Comparison of ENCODE assay signal across 22 cellular contexts in the genomic region with DNA sequence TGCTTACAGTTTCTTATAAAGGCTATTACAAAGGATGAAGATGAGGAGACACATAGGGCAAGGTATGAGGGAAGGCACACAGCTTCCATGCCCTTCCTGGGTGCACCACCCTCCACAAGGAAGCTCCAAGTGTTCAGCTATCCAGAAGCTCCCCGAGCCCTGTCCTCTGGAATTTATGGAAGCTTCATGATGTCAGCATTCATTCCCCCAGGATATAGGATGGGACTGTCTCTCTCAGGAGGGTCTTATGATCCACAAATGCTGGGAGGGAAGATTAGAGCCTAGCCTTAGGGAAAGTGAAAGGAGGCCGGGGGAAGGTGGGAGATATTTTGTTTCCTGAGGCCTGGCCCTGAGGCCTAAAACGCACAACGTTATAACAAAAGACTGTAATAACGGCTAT.
DNase-seq lines count a peak whose midpoint lies in the region; ATAC-seq, FAIRE-seq and TF ChIP-seq lines count a peak whose summit lies in the region.
"Had no signal": no experiment of that assay in that cellular context is flagged by ENCODE, and none has a peak within 500 bp of the region (broad histone marks: within the 10 kb centered on the region; RNA-seq: fewer than 3 reads in every experiment).

No MANE protein-coding gene starts in this region.

- H2BK120ac ChIP-seq in mesendoderm (ENCODE audit: low read depth, low read length) = no peak overlapping the region

- H3K23ac ChIP-seq in mesendoderm (ENCODE audit: low read length) = no peak overlapping the region

- no peak overlapping the region for H3K4me3 Mint-ChIP-seq in WTC11
- H3K4me3 Mint-ChIP-seq: CD4-positive, CD25-positive, alpha-beta regulatory T cell; CD8-positive, alpha-beta memory T cell; GM23338 had no signal

- peaks cover 33% of the 10 kb centered on the region for H3K36me3 ChIP-seq in HUES6 (ENCODE audit: control insufficient read depth, insufficient read depth, low read length)
- no peaks in the 10 kb centered on the region for H3K36me3 ChIP-seq in mesendoderm (ENCODE audit: control insufficient read depth, insufficient read depth, low read length)

- H3K27ac ChIP-seq in HUES6 (ENCODE audit: low read depth, low read length) = 0 out of 2 replicates have a peak overlapping the region, but pooled peaks have one; percentile 47
- no peak overlapping the region for H3K27ac ChIP-seq in mesendoderm (ENCODE audit: low read depth, low read length)
- H3K27ac ChIP-seq: HL-60 had no signal

- no peaks in the 10 kb centered on the region for H3K9me3 Mint-ChIP-seq in WTC11
- H3K9me3 Mint-ChIP-seq: CD4-positive, CD25-positive, alpha-beta regulatory T cell; CD8-positive, alpha-beta memory T cell; GM23338 had no signal

- H3K36me3 Mint-ChIP-seq in WTC11 = peaks cover 7% of the 10 kb centered on the region; the same call in 1 of the 2 replicates
- H3K36me3 Mint-ChIP-seq: CD4-positive, CD25-positive, alpha-beta regulatory T cell had no signal

- H3K4me3 ChIP-seq in HUES6 (ENCODE audit: low read depth, low read length) = no peak overlapping the region
- no peak overlapping the region for H3K4me3 ChIP-seq in mesendoderm (ENCODE audit: low read length)
- H3K4me3 ChIP-seq: GM23338, K562 had no signal

- FAIRE-seq in D721Med (lab: Jason Lieb, UNC) = no peak
- FAIRE-seq: A204.1, GM12892, GM18507, H54, K562 had no signal

- TF ChIP-seq CTCF in WTC11 (IDR thresholded peaks at IDR 0.05) = no peak
- TF ChIP-seq CTCF in D721Med (IDR thresholded peaks at IDR 0.05; ENCODE audit: insufficient read depth, missing control alignments) = no peak

- H3K27ac Mint-ChIP-seq in WTC11 = peak overlapping the region; percentile 73; the same call in 1 of the 2 replicates
- H3K27ac Mint-ChIP-seq: CD4-positive, CD25-positive, alpha-beta regulatory T cell; CD8-positive, alpha-beta memory T cell; GM23338 had no signal

- H3K4me1 Mint-ChIP-seq in WTC11 = peaks cover 9% of the 10 kb centered on the region
- H3K4me1 Mint-ChIP-seq: CD4-positive, CD25-positive, alpha-beta regulatory T cell; CD8-positive, alpha-beta memory T cell had no signal

- H4K5ac ChIP-seq in mesendoderm (ENCODE audit: low read length) = no peak overlapping the region

- H3K27me3 ChIP-seq in HUES6 (ENCODE audit: control insufficient read depth, insufficient read depth, low read length) (no peaks in the 10 kb centered on the region), mesendoderm (ENCODE audit: insufficient read depth, low read length, poor library complexity) (no peaks in the 10 kb centered on the region)
- H3K27me3 ChIP-seq: BE2C had no signal

- no CpG with 5 or more reads among the region's 5 CpGs for WGBS in mesendoderm (ENCODE audit: extremely low coverage, insufficient coverage, low lambda C conversion rate)

- no peak overlapping the region for H4K8ac ChIP-seq in mesendoderm (ENCODE audit: low read depth, low read length)

- POLR2A ChIA-PET in WTC11 (lab: Charles Lee) = no interaction called here

- H3K27me3 Mint-ChIP-seq in WTC11 (ENCODE audit: low read depth) = no peaks in the 10 kb centered on the region
- H3K27me3 Mint-ChIP-seq: CD4-positive, CD25-positive, alpha-beta regulatory T cell; CD8-positive, alpha-beta memory T cell had no signal

- no peak overlapping the region for H3K4ac ChIP-seq in mesendoderm (ENCODE audit: low read depth, low read length)

- CTCF ChIA-PET in WTC11 (lab: Charles Lee) = no interaction called here

- ATAC-seq in WTC11 = no peak
- ATAC-seq in GM18867 (IDR thresholded peaks at IDR 0.05; ENCODE audit: unreplicated experiment) = no peak
- ATAC-seq: GM23338, K562 had no signal

- DNase-seq in WTC11 (ENCODE audit: low spot score) (no peak), mesendoderm (peak; percentile 66), D721Med (ENCODE audit: insufficient read length, low spot score) (no peak), T-helper 9 cell (no peak)
- DNase-seq: ACHN; BE2C; C1 segment of cervical spinal cord; CD4-positive, CD25-positive, alpha-beta regulatory T cell; CD8-positive, alpha-beta memory T cell; COR-L47; GDM1; HCEC 1CT; IMR-90 had no signal

- H2BK15ac ChIP-seq in mesendoderm (replicated peaks; ENCODE audit: low read depth) = no peak overlapping the region

- H3K4me1 ChIP-seq in HUES6 (ENCODE audit: control insufficient read depth, insufficient read depth, low read length) (peaks cover 10% of the 10 kb centered on the region), mesendoderm (ENCODE audit: control insufficient read depth, low read depth, low read length) (no peaks in the 10 kb centered on the region)
- H3K4me1 ChIP-seq: BE2C had no signal

- H3K9ac ChIP-seq in HUES6 (ENCODE audit: low read length) (no peak overlapping the region), mesendoderm (ENCODE audit: low read length) (no peak overlapping the region)

- H3K4me2 ChIP-seq in mesendoderm (ENCODE audit: low read length) = no peak overlapping the region
- H3K4me2 ChIP-seq: GM23338 had no signal

- H2AK5ac ChIP-seq in mesendoderm (ENCODE audit: low read length) = no peak overlapping the region

- H3K18ac ChIP-seq in mesendoderm (ENCODE audit: low read length) = no peak overlapping the region

- H3K9me3 ChIP-seq in HUES6 (ENCODE audit: control insufficient read depth, insufficient read depth, low read depth, low read length) = no peaks in the 10 kb centered on the region
- H3K9me3 ChIP-seq: BE2C had no signal

- H2BK5ac ChIP-seq in mesendoderm (ENCODE audit: low read length) = no peak overlapping the region

- no peaks in the 10 kb centered on the region for H3K79me1 ChIP-seq in mesendoderm (ENCODE audit: low read length)

- H3K56ac ChIP-seq in mesendoderm (ENCODE audit: low read length) = no peak overlapping the region

- H3K79me2 ChIP-seq in mesendoderm (ENCODE audit: control insufficient read depth, insufficient read depth, low read length) = no peaks in the 10 kb centered on the region

TF ChIP-seq in WTC11, 78 proteins besides CTCF, POLR2A, EP300 and RAD21:
- TF ChIP-seq TEAD1 (CRISPR knock-in tag; IDR thresholded peaks at IDR 0.05) = no peak
- TF ChIP-seq, protein P1, sequence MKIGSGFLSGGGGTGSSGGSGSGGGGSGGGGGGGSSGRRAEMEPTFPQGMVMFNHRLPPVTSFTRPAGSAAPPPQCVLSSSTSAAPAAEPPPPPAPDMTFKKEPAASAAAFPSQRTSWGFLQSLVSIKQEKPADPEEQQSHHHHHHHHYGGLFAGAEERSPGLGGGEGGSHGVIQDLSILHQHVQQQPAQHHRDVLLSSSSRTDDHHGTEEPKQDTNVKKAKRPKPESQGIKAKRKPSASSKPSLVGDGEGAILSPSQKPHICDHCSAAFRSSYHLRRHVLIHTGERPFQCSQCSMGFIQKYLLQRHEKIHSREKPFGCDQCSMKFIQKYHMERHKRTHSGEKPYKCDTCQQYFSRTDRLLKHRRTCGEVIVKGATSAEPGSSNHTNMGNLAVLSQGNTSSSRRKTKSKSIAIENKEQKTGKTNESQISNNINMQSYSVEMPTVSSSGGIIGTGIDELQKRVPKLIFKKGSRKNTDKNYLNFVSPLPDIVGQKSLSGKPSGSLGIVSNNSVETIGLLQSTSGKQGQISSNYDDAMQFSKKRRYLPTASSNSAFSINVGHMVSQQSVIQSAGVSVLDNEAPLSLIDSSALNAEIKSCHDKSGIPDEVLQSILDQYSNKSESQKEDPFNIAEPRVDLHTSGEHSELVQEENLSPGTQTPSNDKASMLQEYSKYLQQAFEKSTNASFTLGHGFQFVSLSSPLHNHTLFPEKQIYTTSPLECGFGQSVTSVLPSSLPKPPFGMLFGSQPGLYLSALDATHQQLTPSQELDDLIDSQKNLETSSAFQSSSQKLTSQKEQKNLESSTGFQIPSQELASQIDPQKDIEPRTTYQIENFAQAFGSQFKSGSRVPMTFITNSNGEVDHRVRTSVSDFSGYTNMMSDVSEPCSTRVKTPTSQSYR (CRISPR knock-in tag; IDR thresholded peaks at IDR 0.05) = no peak
- TF ChIP-seq NR2C2 (CRISPR knock-in tag; IDR thresholded peaks at IDR 0.05) = no peak
- TF ChIP-seq, protein P2, sequence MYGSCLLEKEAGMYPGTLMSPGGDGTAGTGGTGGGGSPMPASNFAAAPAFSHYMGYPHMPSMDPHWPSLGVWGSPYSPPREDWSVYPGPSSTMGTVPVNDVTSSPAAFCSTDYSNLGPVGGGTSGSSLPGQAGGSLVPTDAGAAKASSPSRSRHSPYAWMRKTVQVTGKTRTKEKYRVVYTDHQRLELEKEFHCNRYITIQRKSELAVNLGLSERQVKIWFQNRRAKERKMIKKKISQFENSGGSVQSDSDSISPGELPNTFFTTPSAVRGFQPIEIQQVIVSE (CRISPR knock-in tag; IDR thresholded peaks at IDR 0.05; ENCODE audit: borderline replicate concordance) = no peak
- no peak for TF ChIP-seq NFE2L1 (CRISPR knock-in tag; IDR thresholded peaks at IDR 0.05)
- no peak for TF ChIP-seq ZNF121 (CRISPR knock-in tag; IDR thresholded peaks at IDR 0.05)
- TF ChIP-seq EMX1 (CRISPR knock-in tag; IDR thresholded peaks at IDR 0.05) = no peak
